Comparison of ENCODE assay signal across 8 cellular contexts in genomic region chr1:221435510-221435909, GRCh38.
DNase-seq lines count a peak whose midpoint lies in the region; ATAC-seq and TF ChIP-seq lines count a peak whose summit lies in the region.

No MANE protein-coding gene starts in this region.

- H3K9me2 ChIP-seq in DOHH2 (replicated peaks; ENCODE audit: control insufficient read depth, low read length): no peaks in the 10 kb centered on the region

- no peak overlapping the region for H3K4me3 Mint-ChIP-seq in natural killer cell

- H3K9me3 Mint-ChIP-seq in natural killer cell: no peaks in the 10 kb centered on the region

- DNase-seq in LoVo (ENCODE audit: low spot score) (peak; percentile 61), SJSA1 (ENCODE audit: low read depth in 1 of 2, low spot score in 2 of 2) (peak in 1 of 2 experiments; percentile 54), erythroblast (lab: John Stamatoyannopoulos, UW) (peak; percentile 28 to 48), natural killer cell (no peak)
- no peak for DNase-seq in activated CD8-positive, alpha-beta memory T cell treated with anti-CD3 and anti-CD28 coated beads, Interleukin-2, amount 50 U/mL, for 4 hours

- peaks cover 0 to 4% of the 10 kb centered on the region in 2 donors for H3K4me1 Mint-ChIP-seq in natural killer cell

- H3K9me3 ChIP-seq in DOHH2 (ENCODE audit: control insufficient read depth, insufficient read depth, low read length) (no peaks in the 10 kb centered on the region), SJSA1 (replicated peaks) (no peaks in the 10 kb centered on the region)

- H3K4me1 ChIP-seq in DOHH2 (ENCODE audit: control insufficient read depth, low read length) (no peaks in the 10 kb centered on the region), SJSA1 (replicated peaks) (peaks cover 42% of the 10 kb centered on the region)

- H3K4me2 ChIP-seq in DOHH2 (ENCODE audit: low read length): no peak overlapping the region

- intact Hi-C loops in natural killer cell (cut with micrococcal nuclease): loop anchor here (1.0 kb wide), 1 partner anchor 1020 kb away; no protein-coding TSS in a partner anchor

- no peak overlapping the region for H3K4me3 ChIP-seq in DOHH2 (ENCODE audit: low read length)
- no peak overlapping the region for H3K4me3 ChIP-seq in SJSA1

- TF ChIP-seq CTCF in DOHH2 (IDR thresholded peaks at IDR 0.05; ENCODE audit: low read depth, low read length, poor library complexity, severe bottlenecking) (peak; percentile 89), natural killer cell (IDR thresholded peaks at IDR 0.05) (peak; percentile 97)

- TF ChIP-seq POLR2A in erythroblast (IDR thresholded peaks at IDR 0.05; ENCODE audit: low read length): no peak

- H3K36me3 ChIP-seq in DOHH2 (ENCODE audit: control insufficient read depth, low read length) (no peaks in the 10 kb centered on the region), SJSA1 (no peaks in the 10 kb centered on the region)

- peaks cover 4 to 25% of the 10 kb centered on the region in 2 donors for H3K27me3 Mint-ChIP-seq in natural killer cell (ENCODE audit: low read depth in 2 of 2)

- peaks cover 15% of the 10 kb centered on the region for H3K27me3 ChIP-seq in DOHH2 (ENCODE audit: control insufficient read depth, low read length)
- H3K27me3 ChIP-seq in SJSA1 (replicated peaks): no peaks in the 10 kb centered on the region

- H3K27ac ChIP-seq in DOHH2 (ENCODE audit: low read depth, low read length) (no peak overlapping the region), SJSA1 (0 out of 2 replicates have a peak overlapping the region, but pooled peaks have one; percentile 20)

- peak; percentile 44 for ATAC-seq in GM21619 (IDR thresholded peaks at IDR 0.05; ENCODE audit: unreplicated experiment)
- peak; percentile 68 to 87 (median 74) for ATAC-seq in natural killer cell
- ATAC-seq in GM21825 (IDR thresholded peaks at IDR 0.05; ENCODE audit: unreplicated experiment): no peak

- no peaks in the 10 kb centered on the region for H3K36me3 Mint-ChIP-seq in natural killer cell

- no peaks in the 10 kb centered on the region for H3K79me2 ChIP-seq in DOHH2 (ENCODE audit: control insufficient read depth, low read length)

- H4K20me1 ChIP-seq in DOHH2 (ENCODE audit: control insufficient read depth, insufficient read depth, low read depth, low read length): no peaks in the 10 kb centered on the region

- H3K27ac Mint-ChIP-seq in natural killer cell: no peak overlapping the region

- H3F3A ChIP-seq in DOHH2 (ENCODE audit: control insufficient read depth, insufficient read depth): no peaks in the 10 kb centered on the region

Comparison
In these comparisons a context has a peak if more than half of its experiments do, and no peak if none do; other contexts are left out.
1. DNase-seq: peak in LoVo (single experiment) and erythroblast (2 of 2); none in natural killer cell (single experiment) and activated CD8-positive, alpha-beta memory T cell treated with anti-CD3 and anti-CD28 coated beads, Interleukin-2, amount 50 U/mL, for 4 hours (single experiment).